Comparison of ENCODE assay signal across 26 cellular contexts in genomic region chr10:77788496-77789010, GRCh38.
"Had no signal": no experiment of that assay in that cellular context is flagged by ENCODE, and none has a peak within 500 bp of the region (broad histone marks: within the 10 kb centered on the region; RNA-seq: fewer than 3 reads in every experiment).

No MANE protein-coding gene starts in this region.

- H3K4me3 Mint-ChIP-seq: mesothelial cell of epicardium; naive B cell; nephron; neural progenitor cell; stimulated activated memory B cell treated with anti-CD40 and anti-IgM and Interleukin-4, amounts not matched to agents 10 μg/mL and 1 μg/mL and 100 μg/mL, for 72 hours; stimulated activated naive CD8-positive, alpha-beta T cell treated with anti-CD3 and anti-CD28 coated beads, Interleukin-15, amount 100 ng/mL, for 72 hours; type B pancreatic cell had no signal

- H3K27me3 Mint-ChIP-seq: naive B cell; stimulated activated memory B cell treated with anti-CD40 and anti-IgM and Interleukin-4, amounts not matched to agents 10 μg/mL and 1 μg/mL and 100 μg/mL, for 72 hours; stimulated activated naive CD8-positive, alpha-beta T cell treated with anti-CD3 and anti-CD28 coated beads, Interleukin-15, amount 100 ng/mL, for 72 hours; type B pancreatic cell had no signal

- H2AFZ ChIP-seq: hepatocyte, neural progenitor cell, parathyroid adenoma had no signal

- H3K4me2 ChIP-seq: hepatocyte, neural progenitor cell had no signal

- H3K79me2 ChIP-seq: hepatocyte had no signal

- H3K9me3 Mint-ChIP-seq: neural progenitor cell; stimulated activated naive CD8-positive, alpha-beta T cell treated with anti-CD3 and anti-CD28 coated beads, Interleukin-15, amount 100 ng/mL, for 72 hours; type B pancreatic cell had no signal

- H3K4me3 ChIP-seq: hepatocyte, left ventricle myocardium inferior, lung, neural progenitor cell, prostate gland, spleen, tibial nerve, vagina had no signal

- FAIRE-seq: small intestine had no signal

- H3K27me3 ChIP-seq: hepatocyte, neural progenitor cell, neutrophil, spleen, tibial nerve, vagina had no signal

- ATAC-seq: right cardiac atrium; sciatic nerve; stimulated activated memory B cell treated with anti-CD40 and anti-IgM and Interleukin-4, amounts not matched to agents 10 μg/mL and 1 μg/mL and 100 μg/mL, for 72 hours; stimulated activated naive CD8-positive, alpha-beta T cell treated with anti-CD3 and anti-CD28 coated beads, Interleukin-15, amount 100 ng/mL, for 72 hours had no signal

- H3K36me3 ChIP-seq: neural progenitor cell, neutrophil had no signal

- H3K4me1 ChIP-seq: left ventricle myocardium inferior, neural progenitor cell, parathyroid adenoma, prostate gland, spleen, tibial nerve, vagina had no signal

- H3K36me3 Mint-ChIP-seq: stimulated activated memory B cell treated with anti-CD40 and anti-IgM and Interleukin-4, amounts not matched to agents 10 μg/mL and 1 μg/mL and 100 μg/mL, for 72 hours had no signal

- H3K9me3 ChIP-seq: neutrophil, prostate gland, vagina had no signal

- H3K9ac ChIP-seq: neural progenitor cell, parathyroid adenoma had no signal

- H3K27ac ChIP-seq: hepatocyte, left ventricle myocardium inferior, neural progenitor cell, neutrophil, parathyroid adenoma, prostate gland, spleen, tibial nerve, vagina had no signal

- H3K27ac Mint-ChIP-seq: mesothelial cell of epicardium; naive B cell; nephron; neural progenitor cell; stimulated activated memory B cell treated with anti-CD40 and anti-IgM and Interleukin-4, amounts not matched to agents 10 μg/mL and 1 μg/mL and 100 μg/mL, for 72 hours; type B pancreatic cell had no signal

- DNase-seq: islet precursor cell; left ventricle myocardium inferior; mesendoderm; naive B cell; occipital lobe; retina; right cardiac atrium; small intestine; spleen; stimulated activated CD4-positive, alpha-beta T cell treated with anti-CD3 and anti-CD28 coated beads, Interleukin-4, amount 100 ng/mL, for 24 hours; stimulated activated naive CD4-positive, alpha-beta T cell treated with Interleukin-2 at 50 U/mL for 16 hours; stimulated activated naive CD8-positive, alpha-beta T cell treated with anti-CD3 and anti-CD28 coated beads, Interleukin-15, amount 100 ng/mL, for 72 hours; substantia nigra had no signal

- H3K4me1 Mint-ChIP-seq: mesothelial cell of epicardium; naive B cell; nephron; neural progenitor cell; stimulated activated memory B cell treated with anti-CD40 and anti-IgM and Interleukin-4, amounts not matched to agents 10 μg/mL and 1 μg/mL and 100 μg/mL, for 72 hours had no signal
